In the genomic region with DNA sequence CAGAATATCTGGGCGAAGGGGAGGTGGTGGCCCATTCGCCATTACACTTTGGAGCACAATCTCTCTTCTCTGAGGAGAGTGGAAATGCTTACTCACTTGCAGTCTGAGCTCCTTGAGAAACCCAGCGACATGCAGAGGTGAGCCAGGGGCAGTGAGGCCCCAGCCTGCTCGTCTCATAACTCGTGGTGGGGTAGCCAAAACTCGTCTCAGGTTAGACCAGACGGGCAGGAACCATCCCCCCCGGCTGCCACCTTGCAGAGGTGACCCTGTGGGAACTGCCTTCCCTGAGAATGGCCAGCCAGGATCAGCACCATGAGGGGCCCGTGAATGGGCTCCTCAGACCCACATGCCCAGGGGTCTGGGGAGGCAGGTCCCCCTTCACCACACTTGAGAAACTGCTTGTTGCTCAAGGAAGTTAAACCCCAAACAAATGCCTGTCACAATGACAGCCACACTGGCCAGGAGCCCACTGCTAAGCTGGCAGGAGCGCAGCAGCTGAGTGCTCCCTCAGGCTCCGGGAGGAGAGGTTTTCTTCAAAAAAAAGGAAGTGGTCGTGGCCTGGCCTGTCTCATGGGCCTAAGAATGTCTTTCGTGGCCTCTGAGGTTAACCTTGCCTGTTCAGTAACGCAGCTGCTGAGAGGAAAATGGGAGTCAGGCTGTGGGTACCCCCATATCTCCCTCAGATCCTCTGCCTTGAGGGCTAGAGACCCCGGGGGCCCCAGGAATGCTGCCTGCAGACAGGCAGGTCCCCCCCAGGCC, we compare ENCODE assay signal across 9 cellular contexts. TPM values are rescaled to one million over a fixed set of nuclear protein-coding genes. Genes with fewer than 3 reads are reported as not detected.
DNase-seq lines count a peak whose midpoint lies in the region; ATAC-seq, FAIRE-seq and TF ChIP-seq lines count a peak whose summit lies in the region.
"Had no signal": no experiment of that assay in that cellular context is flagged by ENCODE, and none has a peak within 500 bp of the region (broad histone marks: within the 10 kb centered on the region; RNA-seq: fewer than 3 reads in every experiment).

No MANE protein-coding gene starts in this region.

- H3K4me3 Mint-ChIP-seq in activated naive CD4-positive, alpha-beta T cell treated with anti-CD3 and anti-CD28 coated beads, Interleukin-2, amount 10 ng/mL, durations not matched to agents 7 days and 5 days = no peak overlapping the region
- H3K4me3 Mint-ChIP-seq: CD4-positive, CD25-positive, alpha-beta regulatory T cell had no signal

- TF ChIP-seq EP300 in sigmoid colon (IDR thresholded peaks at IDR 0.05) = no peak

- no peak for TF ChIP-seq POLR2A in sigmoid colon (IDR thresholded peaks at IDR 0.05)

- H3K27me3 ChIP-seq in sigmoid colon = no peaks in the 10 kb centered on the region

- no peaks in the 10 kb centered on the region for H3K9me3 Mint-ChIP-seq in activated naive CD4-positive, alpha-beta T cell treated with anti-CD3 and anti-CD28 coated beads, Interleukin-2, amount 10 ng/mL, durations not matched to agents 7 days and 5 days
- H3K9me3 Mint-ChIP-seq: CD4-positive, CD25-positive, alpha-beta regulatory T cell had no signal

- ATAC-seq in HG02571 (IDR thresholded peaks at IDR 0.05; ENCODE audit: unreplicated experiment) (no peak), GM18517 (IDR thresholded peaks at IDR 0.05; ENCODE audit: unreplicated experiment) (no peak)

- H3K4me1 Mint-ChIP-seq in activated naive CD4-positive, alpha-beta T cell treated with anti-CD3 and anti-CD28 coated beads, Interleukin-2, amount 10 ng/mL, durations not matched to agents 7 days and 5 days = peaks cover 23% of the 10 kb centered on the region

- H3K9me3 ChIP-seq in sigmoid colon = no peaks in the 10 kb centered on the region

- H3K36me3 ChIP-seq in sigmoid colon = peaks cover 0 to 27% (median 9%) of the 10 kb centered on the region in 4 donors

- H3K27me3 Mint-ChIP-seq in activated naive CD4-positive, alpha-beta T cell treated with anti-CD3 and anti-CD28 coated beads, Interleukin-2, amount 10 ng/mL, durations not matched to agents 7 days and 5 days = peaks cover 26% of the 10 kb centered on the region

- peak; percentile 37 for DNase-seq in activated naive CD4-positive, alpha-beta T cell treated with anti-CD3 and anti-CD28 coated beads, Interleukin-2, amount 10 ng/mL, durations not matched to agents 7 days and 5 days
- no peak for DNase-seq in activated naive CD4-positive, alpha-beta T cell treated with Interleukin-2 at 50 U/mL for 16 hours
- peak; percentile 13 for DNase-seq in RCC 7860 (ENCODE audit: low spot score)
- DNase-seq in foreskin fibroblast = peak; percentile 30 to 45
- DNase-seq in sigmoid colon = peak; percentile 72
- no peak for DNase-seq in NCI-H2081 (lab: John Stamatoyannopoulos, UW)

- H3K4me1 ChIP-seq in sigmoid colon = peaks cover 0 to 20% (median 10%) of the 10 kb centered on the region in 4 donors

- H3K27ac ChIP-seq in sigmoid colon = peak overlapping the region; percentile 7 to 51 (median 40)

- CTCF ChIA-PET in activated naive CD4-positive, alpha-beta T cell treated with anti-CD3 and anti-CD28 coated beads, Interleukin-2, amount 10 ng/mL, durations not matched to agents 7 days and 5 days (lab: Charles Lee) = interaction anchor here (1.0 kb wide), 1 partner anchor 55 kb away, joined by 3 read pairs; no protein-coding TSS in a partner anchor

- 55 to 82% methylated on average over 15 of the region's 15 CpGs for WGBS in sigmoid colon, 2 donors

- intact Hi-C loops in sigmoid colon (cut with DNase I) = no loop called here

- H3K36me3 Mint-ChIP-seq in activated naive CD4-positive, alpha-beta T cell treated with anti-CD3 and anti-CD28 coated beads, Interleukin-2, amount 10 ng/mL, durations not matched to agents 7 days and 5 days = peaks cover 3% of the 10 kb centered on the region

- no peak overlapping the region for H3K4me3 ChIP-seq in foreskin fibroblast (ENCODE audit: low read depth in 1 of 2, low read length in 2 of 2)
- no peak overlapping the region for H3K4me3 ChIP-seq in sigmoid colon

- peak overlapping the region; percentile 51 for H3K27ac Mint-ChIP-seq in activated naive CD4-positive, alpha-beta T cell treated with anti-CD3 and anti-CD28 coated beads, Interleukin-2, amount 10 ng/mL, durations not matched to agents 7 days and 5 days

- no peak for FAIRE-seq in RCC 7860 (lab: Jason Lieb, UNC)

- TF ChIP-seq CTCF in foreskin fibroblast (IDR thresholded peaks at IDR 0.05; ENCODE audit: low read depth, low read length) (no peak), sigmoid colon (IDR thresholded peaks at IDR 0.05) (no peak)

RNA-seq across cellular contexts. Expression of a gene that starts 9.2 kb away (rescaled TPM):
- 100 to 1,000 TPM; 112 to 132 (median 126) TPM for total RNA-seq in sigmoid colon
- 100 to 1,000 TPM; 195 to 348 (median 225) TPM for polyA plus RNA-seq in sigmoid colon

Comparison
In these comparisons a context has a peak if more than half of its experiments do, and no peak if none do; other contexts are left out.
1. DNase-seq: peak in activated naive CD4-positive, alpha-beta T cell treated with anti-CD3 and anti-CD28 coated beads, Interleukin-2, amount 10 ng/mL, durations not matched to agents 7 days and 5 days (single experiment), RCC 7860 (single experiment), foreskin fibroblast (2 of 2) and sigmoid colon (single experiment); none in activated naive CD4-positive, alpha-beta T cell treated with Interleukin-2 at 50 U/mL for 16 hours (single experiment) and NCI-H2081 (0 of 2).